ENCODE assay signal across 9 cellular contexts in the genomic region with DNA sequence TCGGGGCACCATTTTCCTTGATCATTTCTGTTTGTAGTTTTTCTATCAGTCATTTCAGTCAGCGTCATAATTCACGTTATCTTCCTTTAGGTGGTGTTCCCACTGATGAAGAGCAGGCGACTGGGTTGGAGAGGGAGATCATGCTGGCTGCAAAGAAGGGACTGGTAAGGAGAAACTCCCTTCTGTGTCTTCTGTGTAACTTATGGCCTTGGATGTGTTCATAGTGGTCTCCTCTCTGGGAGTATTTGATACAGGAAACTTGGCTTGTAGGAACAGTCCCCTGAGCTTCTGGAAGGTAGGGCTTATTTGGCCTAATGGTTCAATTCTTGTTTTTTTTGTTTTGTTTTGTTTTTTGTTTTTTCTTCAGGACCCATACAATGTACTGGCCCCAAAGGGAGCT. TPM values are rescaled to one million over a fixed set of nuclear protein-coding genes. Genes with fewer than 3 reads are reported as not detected.
DNase-seq lines count a peak whose midpoint lies in the region; TF ChIP-seq lines count a peak whose summit lies in the region.
"Had no signal": no experiment of that assay in that cellular context is flagged by ENCODE, and none has a peak within 500 bp of the region (broad histone marks: within the 10 kb centered on the region; RNA-seq: fewer than 3 reads in every experiment).

No MANE protein-coding gene starts in this region.

- DNase-seq in Calu3 (no peak), PC-9 (no peak), epithelial cell of proximal tubule (ENCODE audit: low read depth) (no peak), trophoblast cell (no peak), cerebellar nuclear complex (lab: John Stamatoyannopoulos, UW) (no peak), iPS-NIHi7 (ENCODE audit: extremely low spot score) (no peak), kidney glomerular epithelial cell (lab: John Stamatoyannopoulos, UW) (no peak)
- no peak for DNase-seq in stimulated activated CD8-positive, alpha-beta memory T cell treated with anti-CD3 and anti-CD28 coated beads, Interleukin-4, amount 100 ng/mL, for 48 hours
- DNase-seq: NCI-H2227 treated with DMSO at 0.1 percent for 48 hours had no signal

- no peak overlapping the region for H2BK5ac ChIP-seq in trophoblast cell (ENCODE audit: low read depth, low read length, poor library complexity)

- no peak overlapping the region for H3K23ac ChIP-seq in trophoblast cell (ENCODE audit: low read length)

- H2BK12ac ChIP-seq in trophoblast cell (ENCODE audit: low read length): no peak overlapping the region

- no peak overlapping the region for H3K14ac ChIP-seq in trophoblast cell (ENCODE audit: low read length)

- H3K4me3 Mint-ChIP-seq in Calu3 (ENCODE audit: low read depth, unreplicated experiment): peak overlapping the region; percentile 98

- H3K36me3 Mint-ChIP-seq in Calu3 (ENCODE audit: insufficient read depth, unreplicated experiment): peaks cover 53% of the 10 kb centered on the region

- H3K4me3 ChIP-seq in PC-9: peak overlapping the region; percentile 72
- peak overlapping the region; percentile 98 for H3K4me3 ChIP-seq in epithelial cell of proximal tubule (ENCODE audit: low read depth, low read length)
- H3K4me3 ChIP-seq in trophoblast cell (ENCODE audit: low read depth, low read length): no peak overlapping the region

- no peak overlapping the region for H2AK5ac ChIP-seq in trophoblast cell (ENCODE audit: low read length)

- no peaks in the 10 kb centered on the region for H4K20me1 ChIP-seq in PC-9 (ENCODE audit: insufficient read depth)

- H3K9ac ChIP-seq in trophoblast cell (ENCODE audit: low read length): peak overlapping the region; percentile 11

- H3K18ac ChIP-seq in trophoblast cell (ENCODE audit: low read length): no peak overlapping the region

- no peaks in the 10 kb centered on the region for H3K9me2 ChIP-seq in PC-9 (ENCODE audit: insufficient read depth)

- no peak overlapping the region for H4K8ac ChIP-seq in trophoblast cell (ENCODE audit: low read depth, low read length)

- H3K27ac ChIP-seq in PC-9 (no peak overlapping the region), trophoblast cell (ENCODE audit: low read depth, low read length) (no peak overlapping the region)

- H3K9me3 Mint-ChIP-seq in Calu3 (ENCODE audit: low read depth, unreplicated experiment): no peaks in the 10 kb centered on the region

- peaks cover 23% of the 10 kb centered on the region for H3K36me3 ChIP-seq in PC-9 (ENCODE audit: low read depth)
- peaks cover 4 to 18% of the 10 kb centered on the region in 2 experiments for H3K36me3 ChIP-seq in trophoblast cell (ENCODE audit: control insufficient read depth in 1 of 2, insufficient read depth in 2 of 2, low read length in 2 of 2)

- no CpG with 5 or more reads among the region's 4 CpGs for WGBS in trophoblast cell (ENCODE audit: extremely low coverage, insufficient coverage, insufficient read length)

- no peaks in the 10 kb centered on the region for H3K27me3 Mint-ChIP-seq in Calu3 (ENCODE audit: unreplicated experiment)

- no peak overlapping the region for H4K91ac ChIP-seq in trophoblast cell (ENCODE audit: low read depth, low read length)

- no peak for TF ChIP-seq CTCF in Calu3 (IDR thresholded peaks at IDR 0.05; ENCODE audit: unreplicated experiment)
- no peak for TF ChIP-seq CTCF in PC-9 (conservative IDR thresholded peaks at IDR 0.05)
- no peak for TF ChIP-seq CTCF in epithelial cell of proximal tubule (conservative IDR thresholded peaks at IDR 0.05; ENCODE audit: low read depth, low read length)

- CTCF ChIA-PET in Calu3 (lab: Charles Lee): interaction anchor here (0.6 kb wide), 1 partner anchor 89 kb away, joined by 3 read pairs; no protein-coding TSS in a partner anchor
- CTCF ChIA-PET in PC-9 (lab: Charles Lee): interaction anchor here (2.4 kb wide), 1 partner anchor 17 kb away, joined by 13 read pairs; a partner anchor contains a TSS

- BruUV-seq in Calu3 (replicated peaks; lab: Mats Ljungman, UMichigan): TSS peak; percentile 57
- BruUV-seq in PC-9 (replicated peaks; lab: Mats Ljungman, UMichigan): TSS peak; percentile 51

- no peak overlapping the region for H3K4ac ChIP-seq in trophoblast cell (ENCODE audit: low read depth, low read length)

- no peak overlapping the region for H2BK120ac ChIP-seq in trophoblast cell (ENCODE audit: insufficient read depth, low read length, poor library complexity)

- peak overlapping the region; percentile 66 for H3K27ac Mint-ChIP-seq in Calu3 (ENCODE audit: unreplicated experiment)

- H3K27me3 ChIP-seq in PC-9 (ENCODE audit: insufficient read depth, low read depth) (no peaks in the 10 kb centered on the region), trophoblast cell (ENCODE audit: insufficient read depth, low read length) (no peaks in the 10 kb centered on the region)

- H3K4me1 Mint-ChIP-seq in Calu3 (ENCODE audit: low read depth, unreplicated experiment): peaks cover 17% of the 10 kb centered on the region

- peaks cover 7% of the 10 kb centered on the region for H3K79me1 ChIP-seq in trophoblast cell (ENCODE audit: low read length)

- H2AFZ ChIP-seq in PC-9 (peak overlapping the region; percentile 85; the same call in 1 of the 2 replicates), trophoblast cell (ENCODE audit: insufficient read depth, low read length, poor library complexity) (no peak overlapping the region)

- intact Hi-C loops in Calu3 (cut with micrococcal nuclease; ENCODE audit: unreplicated experiment) (no loop called here), PC-9 (cut with micrococcal nuclease; ENCODE audit: unreplicated experiment) (loop anchor here (5.0 to 10.0 kb wide), 2 partner anchors 50 to 52 kb away; no protein-coding TSS in a partner anchor)

- peaks cover 25% of the 10 kb centered on the region for H3K79me2 ChIP-seq in PC-9 (ENCODE audit: low read depth)
- H3K79me2 ChIP-seq in trophoblast cell (ENCODE audit: control insufficient read depth, insufficient read depth, low read length, poor library complexity): peaks cover 7% of the 10 kb centered on the region

- H3K4me2 ChIP-seq in PC-9 (peak overlapping the region; percentile 87), trophoblast cell (ENCODE audit: low read length) (peak overlapping the region; percentile 68)

- H4K12ac ChIP-seq in trophoblast cell (ENCODE audit: low read depth, low read length): no peak overlapping the region

- peaks cover 39% of the 10 kb centered on the region for H3F3A ChIP-seq in PC-9 (ENCODE audit: insufficient read depth, low read depth)

- POLR2A ChIA-PET in PC-9 (lab: Charles Lee; ENCODE audit: unreplicated experiment): no interaction called here

- no peaks in the 10 kb centered on the region for H3K9me3 ChIP-seq in PC-9 (ENCODE audit: insufficient read depth, low read depth)
- H3K9me3 ChIP-seq in trophoblast cell (ENCODE audit: insufficient read depth, low read depth, low read length): no peaks in the 10 kb centered on the region

- H3K4me1 ChIP-seq in PC-9 (replicated peaks; ENCODE audit: insufficient read depth) (peaks cover 10% of the 10 kb centered on the region), trophoblast cell (ENCODE audit: control insufficient read depth in 1 of 2, insufficient read depth in 2 of 2, low read length in 2 of 2) (peaks cover 4 to 6% of the 10 kb centered on the region in 2 experiments)

RNA-seq across cellular contexts. Expression of a gene that starts 1.1 kb away (rescaled TPM):
- total RNA-seq in Calu3 (2022): 196 and 198 TPM in 2 replicates
- total RNA-seq in PC-9 (2021): 310 and 345 TPM in 2 replicates
- total RNA-seq in epithelial cell of proximal tubule: 419 and 539 TPM in 2 replicates
- polyA plus RNA-seq in trophoblast cell (2013): 206 and 215 TPM in 2 replicates

RNA-seq across cellular contexts. Expression of a gene that starts 16.9 kb away (rescaled TPM):
- 48.7 and 49.1 TPM in 2 replicates for total RNA-seq in Calu3 (2022)
- 49.9 and 83.5 TPM in 2 replicates for total RNA-seq in PC-9 (2021)
- 35.8 and 50.6 TPM in 2 replicates for total RNA-seq in epithelial cell of proximal tubule
- polyA plus RNA-seq in trophoblast cell (2013): 40.9 and 41.1 TPM in 2 replicates

RNA-seq across cellular contexts. Expression of a gene that starts 22.5 kb away (rescaled TPM):
- 6.9 and 8.4 TPM in 2 replicates for total RNA-seq in Calu3 (2022)
- 11.2 and 14.0 TPM in 2 replicates for total RNA-seq in PC-9 (2021)
- total RNA-seq in epithelial cell of proximal tubule: 1.2 and 1.3 TPM in 2 replicates
- 4.4 TPM in 2 replicates for polyA plus RNA-seq in trophoblast cell (2013)

RNA-seq across cellular contexts. Expression of a gene that starts 57.3 kb away (rescaled TPM):
- total RNA-seq in Calu3 (2022) (19.4 and 19.7 TPM in 2 replicates), PC-9 (2021) (26.2 and 34.0 TPM in 2 replicates), epithelial cell of proximal tubule (5.9 and 8.7 TPM in 2 replicates)
- 5.3 and 6.0 TPM in 2 replicates for polyA plus RNA-seq in trophoblast cell (2013)
